ENCODE assay signal across 27 cellular contexts in genomic region chr4:47478799-47479198, GRCh38.
"Had no signal": no experiment of that assay in that cellular context is flagged by ENCODE, and none has a peak within 500 bp of the region (broad histone marks: within the 10 kb centered on the region; RNA-seq: fewer than 3 reads in every experiment).

No MANE protein-coding gene starts in this region.

- H3K4me3 ChIP-seq: dorsolateral prefrontal cortex, esophagus muscularis mucosa, left lung, ovary, psoas muscle, sigmoid colon, suprapubic skin had no signal

- H3K4me1 ChIP-seq: esophagus muscularis mucosa, psoas muscle had no signal

- H3K36me3 ChIP-seq: esophagus muscularis mucosa, left lung, ovary, sigmoid colon, suprapubic skin had no signal

- DNase-seq: caudate nucleus; dorsolateral prefrontal cortex; effector CD4-positive, alpha-beta T cell; foreskin melanocyte; head of caudate nucleus; kidney; left lung; mesendoderm; midbrain; naive thymus-derived CD8-positive, alpha-beta T cell; nephron progenitor cell; occipital lobe; ovary; posterior cingulate gyrus; psoas muscle; right cardiac atrium; sigmoid colon; stimulated activated CD4-positive, alpha-beta T cell treated with anti-CD3 and anti-CD28 coated beads, Interleukin-12 subunit alpha, Interleukin-12 subunit beta, amount 100 ng/mL, for 4 hours; stimulated activated CD4-positive, alpha-beta T cell treated with anti-CD3 and anti-CD28 coated beads, Interleukin-1b, Interleukin-23, amount 100 ng/mL, for 48 hours; stimulated activated CD4-positive, alpha-beta T cell treated with anti-CD3 and anti-CD28 coated beads, Interleukin-4, amount 100 ng/mL, for 1 hour; stimulated activated CD8-positive, alpha-beta memory T cell treated with anti-CD3 and anti-CD28 coated beads, Interleukin-4, amount 100 ng/mL, for 48 hours; stimulated activated naive CD4-positive, alpha-beta T cell; stimulated activated naive CD8-positive, alpha-beta T cell treated with anti-CD3 and anti-CD28 coated beads, Interleukin-15, amount 100 ng/mL, for 72 hours had no signal

- ATAC-seq: left lung; naive thymus-derived CD8-positive, alpha-beta T cell; psoas muscle; right cardiac atrium; stimulated activated naive CD8-positive, alpha-beta T cell treated with anti-CD3 and anti-CD28 coated beads, Interleukin-15, amount 100 ng/mL, for 72 hours had no signal

- H3K9me3 ChIP-seq: esophagus muscularis mucosa, left lung, ovary, psoas muscle, sigmoid colon, suprapubic skin had no signal

- H3K27ac ChIP-seq: dorsolateral prefrontal cortex, epithelial cell of prostate, esophagus muscularis mucosa, left lung, ovary, psoas muscle, sigmoid colon, suprapubic skin had no signal

- H3K27me3 ChIP-seq: dorsolateral prefrontal cortex, esophagus muscularis mucosa, left lung, ovary, sigmoid colon, suprapubic skin had no signal

- FAIRE-seq: colon, kidney had no signal
